In genomic region chr22:50189184-50189848, GRCh38 we compare ENCODE assay signal across 10 cellular contexts. TPM values are rescaled to one million over a fixed set of nuclear protein-coding genes. Genes with fewer than 3 reads are reported as not detected.
DNase-seq lines count a peak whose midpoint lies in the region; ATAC-seq and TF ChIP-seq lines count a peak whose summit lies in the region.
"Had no signal": no experiment of that assay in that cellular context is flagged by ENCODE, and none has a peak within 500 bp of the region (broad histone marks: within the 10 kb centered on the region; RNA-seq: fewer than 3 reads in every experiment).

No MANE protein-coding gene starts in this region.

- peak overlapping the region; percentile 41 for H3K27ac Mint-ChIP-seq in activated naive CD4-positive, alpha-beta T cell treated with anti-CD3 and anti-CD28 coated beads for 36 hours
- peak overlapping the region; percentile 98 for H3K27ac Mint-ChIP-seq in activated naive CD8-positive, alpha-beta T cell treated with anti-CD3 and anti-CD28 coated beads for 36 hours

- peaks cover 14% of the 10 kb centered on the region for H3K36me3 Mint-ChIP-seq in activated naive CD4-positive, alpha-beta T cell treated with anti-CD3 and anti-CD28 coated beads for 36 hours (ENCODE audit: low read depth)
- H3K36me3 Mint-ChIP-seq in activated naive CD8-positive, alpha-beta T cell treated with anti-CD3 and anti-CD28 coated beads for 36 hours, result peaks cover 21% of the 10 kb centered on the region

- peaks cover 55% of the 10 kb centered on the region for H3K4me1 Mint-ChIP-seq in activated naive CD4-positive, alpha-beta T cell treated with anti-CD3 and anti-CD28 coated beads for 36 hours (ENCODE audit: low read depth)
- peaks cover 48% of the 10 kb centered on the region for H3K4me1 Mint-ChIP-seq in activated naive CD8-positive, alpha-beta T cell treated with anti-CD3 and anti-CD28 coated beads for 36 hours

- H3K27ac ChIP-seq in right lobe of liver, result peak overlapping the region in 2 of 3 donors; percentile 59 to 77
- H3K27ac ChIP-seq in vagina, result peak overlapping the region; percentile 89

- no peak overlapping the region for H3K4me3 ChIP-seq in right lobe of liver
- no peak overlapping the region for H3K4me3 ChIP-seq in vagina

- intact Hi-C loops in activated naive CD4-positive, alpha-beta T cell treated with anti-CD3 and anti-CD28 coated beads for 36 hours (cut with micrococcal nuclease), result no loop called here
- intact Hi-C loops in right lobe of liver (cut with DNase I) (no loop called here), vagina (cut with DNase I) (no loop called here)

- ATAC-seq in right lobe of liver (no peak), HG03354 (IDR thresholded peaks at IDR 0.05; ENCODE audit: poor library complexity, severe bottlenecking, unreplicated experiment) (no peak)

- no peaks in the 10 kb centered on the region for H3K27me3 Mint-ChIP-seq in activated naive CD4-positive, alpha-beta T cell treated with anti-CD3 and anti-CD28 coated beads for 36 hours (ENCODE audit: low read depth)
- no peaks in the 10 kb centered on the region for H3K27me3 Mint-ChIP-seq in activated naive CD8-positive, alpha-beta T cell treated with anti-CD3 and anti-CD28 coated beads for 36 hours

- TF ChIP-seq CTCF in right lobe of liver (IDR thresholded peaks at IDR 0.05) (no peak), vagina (IDR thresholded peaks at IDR 0.05) (no peak)

- DNase-seq in activated naive CD4-positive, alpha-beta T cell treated with anti-CD3 and anti-CD28 coated beads for 36 hours, result no peak
- no peak for DNase-seq in activated naive CD4-positive, alpha-beta T cell (lab: John Stamatoyannopoulos, UW)
- DNase-seq in activated naive CD8-positive, alpha-beta T cell treated with anti-CD3 and anti-CD28 coated beads for 36 hours, result no peak
- DNase-seq in right lobe of liver, result peak in 1 of 3 donors; percentile 63
- DNase-seq in vagina (ENCODE audit: extremely low spot score in 2 of 2), result no peak
- DNase-seq in amniotic stem cell (lab: John Stamatoyannopoulos, UW), result no peak
- no peak for DNase-seq in NCI-H128 (lab: John Stamatoyannopoulos, UW; ENCODE audit: unreplicated experiment)
- DNase-seq: DMS53, NCI-H187 had no signal

- H3K27me3 ChIP-seq in right lobe of liver, result no peaks in the 10 kb centered on the region
- H3K27me3 ChIP-seq in vagina, result no peaks in the 10 kb centered on the region

- no peaks in the 10 kb centered on the region for H3K36me3 ChIP-seq in right lobe of liver
- peaks cover 0 to 5% of the 10 kb centered on the region in 2 donors for H3K36me3 ChIP-seq in vagina

- H3K9me3 ChIP-seq in right lobe of liver (no peaks in the 10 kb centered on the region), vagina (no peaks in the 10 kb centered on the region)

- peak overlapping the region; percentile 43 for H3K4me3 Mint-ChIP-seq in activated naive CD4-positive, alpha-beta T cell treated with anti-CD3 and anti-CD28 coated beads for 36 hours
- H3K4me3 Mint-ChIP-seq in activated naive CD8-positive, alpha-beta T cell treated with anti-CD3 and anti-CD28 coated beads for 36 hours, result peak overlapping the region; percentile 88

- peaks cover 0 to 40% (median 8%) of the 10 kb centered on the region in 4 donors for H3K4me1 ChIP-seq in right lobe of liver
- peaks cover 73% of the 10 kb centered on the region for H3K4me1 ChIP-seq in vagina

- no peaks in the 10 kb centered on the region for H3K9me3 Mint-ChIP-seq in activated naive CD4-positive, alpha-beta T cell treated with anti-CD3 and anti-CD28 coated beads for 36 hours
- H3K9me3 Mint-ChIP-seq in activated naive CD8-positive, alpha-beta T cell treated with anti-CD3 and anti-CD28 coated beads for 36 hours, result no peaks in the 10 kb centered on the region

- CTCF ChIA-PET in activated naive CD4-positive, alpha-beta T cell treated with anti-CD3 and anti-CD28 coated beads for 36 hours (lab: Charles Lee), result interaction anchor here (3.3 kb wide), 1 partner anchor 40 kb away, joined by 15 read pairs; no protein-coding TSS in a partner anchor

- 18% methylated on average over 4 of the region's 20 CpGs for WGBS in right lobe of liver (ENCODE audit: insufficient coverage, low coverage, low lambda C conversion rate, missing lambda C conversion rate)

- TF ChIP-seq POLR2A in right lobe of liver (IDR thresholded peaks at IDR 0.05) (no peak), vagina (IDR thresholded peaks at IDR 0.05) (no peak)

RNA-seq across cellular contexts. Expression of gene TRABD, which starts 3.6 kb away (rescaled TPM):
- total RNA-seq in activated naive CD4-positive, alpha-beta T cell treated with anti-CD3 and anti-CD28 coated beads for 36 hours, result 10 to 100 TPM; 61.0 to 62.8 TPM
- total RNA-seq in activated naive CD8-positive, alpha-beta T cell treated with anti-CD3 and anti-CD28 coated beads for 36 hours, result 10 to 100 TPM; 77.8 to 79.4 TPM
- 10 to 100 TPM; 18.9 to 30.2 (median 22.8) TPM for total RNA-seq in right lobe of liver
- total RNA-seq in vagina, result 40.3 TPM

RNA-seq across cellular contexts. Expression of gene SELENOO, which starts 11.5 kb away (rescaled TPM):
- total RNA-seq in activated naive CD4-positive, alpha-beta T cell treated with anti-CD3 and anti-CD28 coated beads for 36 hours, result 10 to 100 TPM; 16.5 to 16.7 TPM
- total RNA-seq in activated naive CD8-positive, alpha-beta T cell treated with anti-CD3 and anti-CD28 coated beads for 36 hours, result 10 to 100 TPM; 20.0 to 20.9 TPM
- total RNA-seq in right lobe of liver (10 to 100 TPM; 51.1 to 67.8 (median 59.2) TPM), vagina (39.0 TPM)

RNA-seq across cellular contexts. Expression of gene PANX2, which starts 18.8 kb away (rescaled TPM):
- total RNA-seq in activated naive CD4-positive, alpha-beta T cell treated with anti-CD3 and anti-CD28 coated beads for 36 hours, result 1 to 10 TPM; 1.2 to 1.7 TPM
- 1 to 10 TPM in 1 of 2 experiments, under 1 TPM in 1; 0.66 to 1.0 TPM for total RNA-seq in activated naive CD8-positive, alpha-beta T cell treated with anti-CD3 and anti-CD28 coated beads for 36 hours
- total RNA-seq in right lobe of liver (10 to 100 TPM in 1 of 6 experiments, 1 to 10 TPM in 5; 3.9 to 12.3 (median 7.2) TPM), vagina (4.2 TPM)

RNA-seq across cellular contexts. Expression of gene TUBGCP6, which starts 55.5 kb away (rescaled TPM):
- total RNA-seq in activated naive CD4-positive, alpha-beta T cell treated with anti-CD3 and anti-CD28 coated beads for 36 hours, result 10 to 100 TPM; 44.5 to 47.8 TPM
- 10 to 100 TPM; 38.7 to 41.7 TPM for total RNA-seq in activated naive CD8-positive, alpha-beta T cell treated with anti-CD3 and anti-CD28 coated beads for 36 hours
- total RNA-seq in right lobe of liver (10 to 100 TPM; 10.4 to 22.6 (median 14.6) TPM), vagina (45.4 TPM)
